Comparison of ENCODE assay signal across 24 cellular contexts in genomic region chr6:53629862-53630532, GRCh38. TPM values are rescaled to one million over a fixed set of nuclear protein-coding genes. Genes with fewer than 3 reads are reported as not detected.
"Had no signal": no experiment of that assay in that cellular context is flagged by ENCODE, and none has a peak within 500 bp of the region (broad histone marks: within the 10 kb centered on the region; RNA-seq: fewer than 3 reads in every experiment).

No MANE protein-coding gene starts in this region.

- H3K4me1 ChIP-seq: pancreas, psoas muscle, right atrium auricular region, thyroid gland had no signal

- DNase-seq: activated CD4-positive, alpha-beta T cell treated with anti-CD3 and anti-CD28 coated beads, Interleukin-2, amount 10 ng/mL, durations not matched to agents 7 days and 5 days; activated CD4-positive, CD25-positive, alpha-beta regulatory T cell treated with anti-CD3 and anti-CD28 coated beads, Interleukin-2, amount 50 U/mL, for 72 hours; activated CD8-positive, alpha-beta T cell treated with anti-CD3 and anti-CD28 coated beads for 36 hours; activated gamma-delta T cell treated with Interleukin-2 at 50 U/mL for 16 hours; anterior cingulate cortex; body of pancreas; effector CD4-positive, alpha-beta T cell; glutamatergic neuron; immature natural killer cell; kidney glomerular epithelial cell; nephron progenitor cell; pancreas; psoas muscle; stimulated activated CD4-positive, alpha-beta T cell treated with anti-CD3 and anti-CD28 coated beads, Interleukin-4, amount 100 ng/mL, for 4 hours; thyroid gland had no signal

- H2AFZ ChIP-seq: hepatocyte had no signal

- H3K27ac Mint-ChIP-seq: activated CD4-positive, alpha-beta T cell treated with anti-CD3 and anti-CD28 coated beads, Interleukin-2, amount 10 ng/mL, durations not matched to agents 7 days and 5 days; activated CD8-positive, alpha-beta T cell treated with anti-CD3 and anti-CD28 coated beads for 36 hours; activated naive CD4-positive, alpha-beta T cell treated with anti-CD3 and anti-CD28 coated beads, Interleukin-2, amount 50 U/mL, for 24 hours; immature natural killer cell; nephron progenitor cell; stimulated activated naive CD8-positive, alpha-beta T cell treated with anti-CD3 and anti-CD28 coated beads, Interleukin-15, Interleukin-2, amounts not matched to agents 100 ng/mL and 50 ng/mL, for 24 hours; T-helper 2 cell treated with Interferon-gamma antibody and Interleukin-4, amounts not matched to agents 5 μg/mL and 100 μg/mL, for 36 hours had no signal

- H3K36me3 Mint-ChIP-seq: activated naive CD4-positive, alpha-beta T cell treated with anti-CD3 and anti-CD28 coated beads, Interleukin-2, amount 50 U/mL, for 24 hours had no signal

- H3K4me3 Mint-ChIP-seq: activated CD4-positive, alpha-beta T cell treated with anti-CD3 and anti-CD28 coated beads, Interleukin-2, amount 10 ng/mL, durations not matched to agents 7 days and 5 days; activated CD8-positive, alpha-beta T cell treated with anti-CD3 and anti-CD28 coated beads for 36 hours; activated naive CD4-positive, alpha-beta T cell treated with anti-CD3 and anti-CD28 coated beads, Interleukin-2, amount 50 U/mL, for 24 hours; dendritic cell treated with granulocyte-macrophage colony-stimulating factor and Interleukin-4, amounts not matched to agents 40 ng/mL and 50 ng/mL, for 4 days; immature natural killer cell; nephron progenitor cell; stimulated activated naive CD8-positive, alpha-beta T cell treated with anti-CD3 and anti-CD28 coated beads, Interleukin-15, Interleukin-2, amounts not matched to agents 100 ng/mL and 50 ng/mL, for 24 hours; T-helper 2 cell treated with Interferon-gamma antibody and Interleukin-4, amounts not matched to agents 5 μg/mL and 100 μg/mL, for 36 hours had no signal

- H3K9me3 Mint-ChIP-seq: activated CD4-positive, alpha-beta T cell treated with anti-CD3 and anti-CD28 coated beads, Interleukin-2, amount 10 ng/mL, durations not matched to agents 7 days and 5 days; activated CD8-positive, alpha-beta T cell treated with anti-CD3 and anti-CD28 coated beads for 36 hours; activated naive CD4-positive, alpha-beta T cell treated with anti-CD3 and anti-CD28 coated beads, Interleukin-2, amount 50 U/mL, for 24 hours; dendritic cell treated with granulocyte-macrophage colony-stimulating factor and Interleukin-4, amounts not matched to agents 40 ng/mL and 50 ng/mL, for 4 days; immature natural killer cell; nephron progenitor cell; stimulated activated naive CD8-positive, alpha-beta T cell treated with anti-CD3 and anti-CD28 coated beads, Interleukin-15, Interleukin-2, amounts not matched to agents 100 ng/mL and 50 ng/mL, for 24 hours; T-helper 2 cell treated with Interferon-gamma antibody and Interleukin-4, amounts not matched to agents 5 μg/mL and 100 μg/mL, for 36 hours had no signal

- H3K4me2 ChIP-seq: hepatocyte had no signal

- H3K4me1 Mint-ChIP-seq: activated naive CD4-positive, alpha-beta T cell treated with anti-CD3 and anti-CD28 coated beads, Interleukin-2, amount 50 U/mL, for 24 hours had no signal

- H3K9me3 ChIP-seq: body of pancreas, pancreas, psoas muscle, right atrium auricular region, thyroid gland had no signal

- H3K27me3 ChIP-seq: body of pancreas, hepatocyte, pancreas, right atrium auricular region, thyroid gland had no signal

- FAIRE-seq: endometrium, frontal cortex, pancreas had no signal

- H3K79me2 ChIP-seq: hepatocyte had no signal

- H3K27ac ChIP-seq: body of pancreas, pancreas, psoas muscle, right atrium auricular region, thyroid gland, VCaP had no signal

- H3K4me3 ChIP-seq: body of pancreas, hepatocyte, pancreas, psoas muscle, right atrium auricular region, thyroid gland had no signal

- H3K36me3 ChIP-seq: pancreas, right atrium auricular region, thyroid gland had no signal

- ATAC-seq: activated CD8-positive, alpha-beta T cell treated with anti-CD3 and anti-CD28 coated beads for 36 hours; body of pancreas; psoas muscle had no signal

RNA-seq across cellular contexts. Expression of gene KLHL31, which starts 35.6 kb away (rescaled TPM):
- polyA plus RNA-seq: immature natural killer cell had no signal
